ENCODE assay signal across 11 cellular contexts in genomic region chr2:222295368-222296041, GRCh38. TPM values are rescaled to one million over a fixed set of nuclear protein-coding genes. Genes with fewer than 3 reads are reported as not detected.
DNase-seq lines count a peak whose midpoint lies in the region; ATAC-seq and TF ChIP-seq lines count a peak whose summit lies in the region.
"Had no signal": no experiment of that assay in that cellular context is flagged by ENCODE, and none has a peak within 500 bp of the region (broad histone marks: within the 10 kb centered on the region; RNA-seq: fewer than 3 reads in every experiment).

No MANE protein-coding gene starts in this region.

- no peaks in the 10 kb centered on the region for H3K36me3 ChIP-seq in CD8-positive, alpha-beta memory T cell (ENCODE audit: insufficient read depth, low read length)
- no peaks in the 10 kb centered on the region for H3K36me3 ChIP-seq in Panc1 (ENCODE audit: control insufficient read depth, insufficient read depth, low read length)
- no peaks in the 10 kb centered on the region for H3K36me3 ChIP-seq in esophagus squamous epithelium
- H3K36me3 ChIP-seq in neutrophil = no peaks in the 10 kb centered on the region
- H3K36me3 ChIP-seq: right lobe of liver had no signal

- WGBS in esophagus squamous epithelium, 2 donors = 13 to 24% methylated on average over 25 to 31 of the region's 33 CpGs

- H3K27ac Mint-ChIP-seq in CD8-positive, alpha-beta memory T cell = peak overlapping the region in 1 of 8 donors; percentile 6

- peaks cover 85 to 88% of the 10 kb centered on the region in 2 donors for H3K27me3 Mint-ChIP-seq in CD8-positive, alpha-beta memory T cell

- in situ Hi-C loops in Panc1 (cut with HindIII; ENCODE audit: low pct_unique_long_range_greater_than_20kb, low sequenced_read_pairs) = no loop called here

- H3K4me1 Mint-ChIP-seq in CD8-positive, alpha-beta memory T cell = peaks cover 27 to 39% (median 34%) of the 10 kb centered on the region in 3 donors

- peaks cover 0 to 22% (median 19%) of the 10 kb centered on the region in 5 donors for H3K9me3 Mint-ChIP-seq in CD8-positive, alpha-beta memory T cell

- intact Hi-C loops in Panc1 (cut with micrococcal nuclease; ENCODE audit: unreplicated experiment) (no loop called here), esophagus squamous epithelium (cut with DNase I) (no loop called here)

- no peaks in the 10 kb centered on the region for H3K4me1 ChIP-seq in CD8-positive, alpha-beta memory T cell (ENCODE audit: insufficient read depth, low read length)
- H3K4me1 ChIP-seq in Panc1 (ENCODE audit: control insufficient read depth, insufficient read depth, low read length) (peaks cover 7% of the 10 kb centered on the region; the same call in 1 of the 2 replicates), esophagus squamous epithelium (peaks cover 13 to 70% (median 28%) of the 10 kb centered on the region in 3 donors), neutrophil (ENCODE audit: control insufficient read depth in 1 of 2, insufficient read depth in 1 of 2, low read depth in 1 of 2, low read length in 1 of 2) (peaks cover 63 to 66% of the 10 kb centered on the region in 2 experiments)

- H3K36me3 Mint-ChIP-seq in CD8-positive, alpha-beta memory T cell = no peaks in the 10 kb centered on the region

- peaks cover 53% of the 10 kb centered on the region for H3K27me3 ChIP-seq in CD8-positive, alpha-beta memory T cell (ENCODE audit: insufficient read depth, low read length, poor library complexity, severe bottlenecking)
- H3K27me3 ChIP-seq in Panc1 (ENCODE audit: control insufficient read depth, insufficient read depth, low read length) (peaks cover 8% of the 10 kb centered on the region; the same call in 1 of the 2 replicates), esophagus squamous epithelium (peaks cover 59 to 100% (median 74%) of the 10 kb centered on the region in 4 donors), neutrophil (peaks cover 100% of the 10 kb centered on the region)

- POLR2A ChIA-PET in CD8-positive, alpha-beta memory T cell (lab: Charles Lee) = no interaction called here
- POLR2A ChIA-PET in Panc1 (lab: Charles Lee) = no interaction called here

- BruUV-seq in Panc1 (replicated peaks; lab: Mats Ljungman, UMichigan) = no TSS peak

- CTCF ChIA-PET in CD8-positive, alpha-beta memory T cell (lab: Charles Lee) = no interaction called here
- CTCF ChIA-PET in Panc1 (lab: Charles Lee) = no interaction called here

- no peak for DNase-seq in CD8-positive, alpha-beta memory T cell
- DNase-seq in Panc1 (ENCODE audit: low read depth, low spot score) (no peak), esophagus squamous epithelium (lab: John Stamatoyannopoulos, UW) (no peak), superior temporal gyrus (ENCODE audit: extremely low spot score) (no peak), DMS114 treated with DMSO at 0.1 percent for 48 hours (lab: John Stamatoyannopoulos, UW; ENCODE audit: unreplicated experiment) (no peak), globus pallidus (ENCODE audit: low spot score) (no peak), H4 (ENCODE audit: low spot score) (no peak)
- DNase-seq: NCI-H1436 treated with DMSO at 0.1 percent for 48 hours had no signal

- no peak for TF ChIP-seq POLR2A in esophagus squamous epithelium (IDR thresholded peaks at IDR 0.05)

- H3K9me3 ChIP-seq in CD8-positive, alpha-beta memory T cell (ENCODE audit: low read length) = no peaks in the 10 kb centered on the region
- H3K9me3 ChIP-seq in Panc1 (ENCODE audit: control insufficient read depth, insufficient read depth, low read depth, low read length) (no peaks in the 10 kb centered on the region), esophagus squamous epithelium (no peaks in the 10 kb centered on the region), neutrophil (no peaks in the 10 kb centered on the region)
- H3K9me3 ChIP-seq: right lobe of liver had no signal

- TF ChIP-seq CTCF in Panc1 (IDR thresholded peaks at IDR 0.05) (no peak), esophagus squamous epithelium (IDR thresholded peaks at IDR 0.05) (no peak), neutrophil (IDR thresholded peaks at IDR 0.05) (no peak)

- H3K4me3 ChIP-seq in CD8-positive, alpha-beta memory T cell (ENCODE audit: low read length) = peak overlapping the region; percentile 22
- H3K4me3 ChIP-seq in Panc1 (ENCODE audit: low read depth in 2 of 2, low read length in 2 of 2) = peak overlapping the region; percentile 23 to 48
- H3K4me3 ChIP-seq in esophagus squamous epithelium = peak overlapping the region in 3 of 4 donors; percentile 0 to 52 (median 32)
- H3K4me3 ChIP-seq in neutrophil (ENCODE audit: low read depth in 1 of 2, low read length in 1 of 2) = peak overlapping the region; percentile 12 to 53
- H3K4me3 ChIP-seq: right lobe of liver had no signal

- ATAC-seq in Panc1 = 0 out of 2 replicates have a peak, but pooled peaks have one; percentile 11
- ATAC-seq: right lobe of liver had no signal

- peak overlapping the region in 6 of 7 donors; percentile 58 to 68 (median 62) for H3K4me3 Mint-ChIP-seq in CD8-positive, alpha-beta memory T cell

- H3K27ac ChIP-seq in CD8-positive, alpha-beta memory T cell (ENCODE audit: low read depth, low read length) = no peak overlapping the region
- no peak overlapping the region for H3K27ac ChIP-seq in Panc1 (ENCODE audit: low read length)
- H3K27ac ChIP-seq in esophagus squamous epithelium = no peak overlapping the region
- H3K27ac ChIP-seq in neutrophil = no peak overlapping the region
- H3K27ac ChIP-seq: right lobe of liver had no signal

RNA-seq across cellular contexts. Expression of gene PAX3, which starts 3.3 kb away (rescaled TPM):
- not detected for total RNA-seq in CD8-positive, alpha-beta memory T cell
- not detected for polyA plus RNA-seq in CD8-positive, alpha-beta memory T cell
- total RNA-seq in Panc1 (2021; ENCODE audit: unreplicated experiment) (not detected), esophagus squamous epithelium (not detected)
- polyA plus RNA-seq in Panc1 (2012; ENCODE audit: insufficient read length) = not detected
- total RNA-seq in H4 (2014; rRNA removed; shearing (Covaris generic)) = 2.3 and 5.5 TPM in 2 replicates
- total RNA-seq: dermis microvascular lymphatic vessel endothelial cell, right lobe of liver had no signal
